ENCODE assay signal across 15 cellular contexts in the genomic region with DNA sequence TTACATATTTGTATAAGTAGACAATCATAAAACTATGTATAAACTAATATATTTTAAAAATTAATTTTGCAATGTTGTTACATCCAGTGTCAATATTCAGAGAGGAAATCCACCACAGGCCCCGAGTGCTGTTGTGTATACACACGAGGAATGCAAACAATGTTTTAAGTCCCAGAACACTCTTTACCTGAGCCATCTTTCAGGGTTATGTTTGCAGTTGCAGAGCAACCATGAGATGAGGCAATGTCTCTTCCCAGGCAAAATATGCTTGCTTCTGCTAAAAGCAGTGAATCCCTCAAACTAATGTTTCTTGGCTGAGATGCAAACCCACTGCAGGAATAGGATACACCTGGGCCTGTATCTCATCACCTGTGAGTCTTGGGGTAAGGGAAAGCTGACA.
DNase-seq lines count a peak whose midpoint lies in the region; ATAC-seq, FAIRE-seq and TF ChIP-seq lines count a peak whose summit lies in the region.
"Had no signal": no experiment of that assay in that cellular context is flagged by ENCODE, and none has a peak within 500 bp of the region (broad histone marks: within the 10 kb centered on the region; RNA-seq: fewer than 3 reads in every experiment).

No MANE protein-coding gene starts in this region.

- DNase-seq in LNCaP clone FGC (ENCODE audit: low read depth) = peak; percentile 48
- peak; percentile 40 for DNase-seq in choroid plexus epithelial cell (ENCODE audit: low read depth)
- peak; percentile 93 for DNase-seq in HepG2 (ENCODE audit: low spot score)
- DNase-seq in upper lobe of right lung = no peak
- no peak for DNase-seq in NCI-H526 treated with DMSO at 0.1 percent for 48 hours (lab: John Stamatoyannopoulos, UW)
- DNase-seq: CD4-positive, CD25-positive, alpha-beta regulatory T cell; DND-41; NCI-H1092 treated with DMSO at 0.1 percent for 48 hours; NCI-H1436 treated with DMSO at 0.1 percent for 48 hours; NCI-H1930; NCI-H748 treated with DMSO at 0.1 percent for 48 hours had no signal

- ATAC-seq in HepG2 (peak; percentile 100), upper lobe of right lung (peak; percentile 42), HG03108 (IDR thresholded peaks at IDR 0.05; ENCODE audit: unreplicated experiment) (no peak), GM21576 (IDR thresholded peaks at IDR 0.05; ENCODE audit: unreplicated experiment) (no peak), GM18873 (IDR thresholded peaks at IDR 0.05; ENCODE audit: low FRiP score, unreplicated experiment) (no peak)
- ATAC-seq: GM12878 had no signal

- H3K4me2 ChIP-seq in HepG2 (ENCODE audit: low read depth, low read length) = peak overlapping the region; percentile 34

- H3K36me3 ChIP-seq in HepG2 (replicated peaks in 1 of 2; ENCODE audit: control insufficient read depth in 1 of 2, insufficient read depth in 2 of 2, low read length in 2 of 2) (peaks cover 2 to 34% of the 10 kb centered on the region in 2 experiments), upper lobe of right lung (no peaks in the 10 kb centered on the region)

- no peaks in the 10 kb centered on the region for H3K27me3 ChIP-seq in HepG2 (ENCODE audit: control insufficient read depth in 1 of 2, insufficient read depth in 2 of 2, low read length in 2 of 2)
- no peaks in the 10 kb centered on the region for H3K27me3 ChIP-seq in upper lobe of right lung

- CTCF ChIA-PET in HepG2 (lab: Yijun Ruan, JAX; ENCODE audit: low intra/inter-chr PET ratio, low total read pairs) = no interaction called here

- no TSS peak for BruUV-seq in HepG2 (replicated peaks; lab: Mats Ljungman, UMichigan)

- H4K20me1 ChIP-seq in HepG2 (ENCODE audit: insufficient read depth, low read length) = peaks cover 4% of the 10 kb centered on the region

- no peak overlapping the region for H3K9ac ChIP-seq in HepG2 (ENCODE audit: insufficient read depth, low read depth, low read length)

- no peak overlapping the region for H2AFZ ChIP-seq in HepG2 (ENCODE audit: low read length)

- H3K4me3 ChIP-seq in LNCaP clone FGC (ENCODE audit: low read depth, low read length) = no peak overlapping the region
- H3K4me3 ChIP-seq in choroid plexus epithelial cell (ENCODE audit: low read depth, low read length) = no peak overlapping the region
- no peak overlapping the region; a peak in 1 of 6 replicates for H3K4me3 ChIP-seq in HepG2 (replicated peaks in 1 of 3; ENCODE audit: insufficient read depth in 1 of 3, low read depth in 2 of 3, low read length in 3 of 3)
- H3K4me3 ChIP-seq in upper lobe of right lung = no peak overlapping the region
- H3K4me3 ChIP-seq: GM12878 had no signal

- TF ChIP-seq POLR2A in HepG2 (IDR thresholded peaks at IDR 0.05; ENCODE audit: insufficient read depth in 1 of 2, low read depth in 2 of 2, low read length in 2 of 2) = no peak

- H3K4me1 ChIP-seq in HepG2 (ENCODE audit: insufficient read depth, low read length) (peaks cover 40% of the 10 kb centered on the region), upper lobe of right lung (no peaks in the 10 kb centered on the region)

- H3K9me3 ChIP-seq in HepG2 (ENCODE audit: low read length) = no peaks in the 10 kb centered on the region
- no peaks in the 10 kb centered on the region for H3K9me3 ChIP-seq in upper lobe of right lung

- H3K27ac ChIP-seq in HepG2 (ENCODE audit: extremely low read length, insufficient read depth, low read length) (peak overlapping the region; percentile 60), upper lobe of right lung (no peak overlapping the region)

- POLR2A ChIA-PET in HepG2 (lab: Yijun Ruan, JAX) = no interaction called here

- TF ChIP-seq CTCF in LNCaP clone FGC (IDR thresholded peaks at IDR 0.05; ENCODE audit: control insufficient read depth, extremely low read depth, insufficient read depth) (no peak), choroid plexus epithelial cell (conservative IDR thresholded peaks at IDR 0.05; ENCODE audit: low read depth, low read length) (no peak), HepG2 (CRISPR knock-in tag; IDR thresholded peaks at IDR 0.05) (no peak), upper lobe of right lung (IDR thresholded peaks at IDR 0.05) (no peak)

- TF ChIP-seq EP300 in HepG2 (IDR thresholded peaks at IDR 0.05; ENCODE audit: low read depth in 2 of 2, low read length in 2 of 2) = peak; percentile 25 to 86; a peak in 3 of 4 replicates
- 0 out of 2 replicates have a peak, but pooled peaks have one; percentile 53 for TF ChIP-seq EP300 in HepG2 (CRISPR knock-in tag; IDR thresholded peaks at IDR 0.05; ENCODE audit: borderline replicate concordance)

- in situ Hi-C loops in HepG2 (cut with HindIII; ENCODE audit: extremely low pct_ligation_motif_present, low pct_unique_long_range_greater_than_20kb) = no loop called here

- 0% methylated on average over 2 of the region's 2 CpGs for WGBS in HepG2 (ENCODE audit: low lambda C conversion rate)

- intact Hi-C loops in HepG2 (cut with micrococcal nuclease; ENCODE audit: unreplicated experiment) (no loop called here), upper lobe of right lung (cut with DNase I) (no loop called here)

- FAIRE-seq in HepG2 (lab: Jason Lieb, UNC) = peak; percentile 96
- FAIRE-seq: GM12878 had no signal

- peaks cover 6% of the 10 kb centered on the region for H3K79me2 ChIP-seq in HepG2 (ENCODE audit: insufficient read depth, low read length)

- no peak for TF ChIP-seq RAD21 in HepG2 (CRISPR knock-in tag; IDR thresholded peaks at IDR 0.05)

TF ChIP-seq in HepG2, 621 proteins besides CTCF, POLR2A, EP300 and RAD21 (continues in another document):
- TF ChIP-seq ZNF792 (CRISPR knock-in tag; IDR thresholded peaks at IDR 0.05) (peak; percentile 85; the same call in 1 of the 2 replicates), NR1H2 (CRISPR knock-in tag; IDR thresholded peaks at IDR 0.05; ENCODE audit: borderline replicate concordance, low read depth) (no peak), POLR2G (IDR thresholded peaks at IDR 0.05; ENCODE audit: low read depth, low read length) (no peak), ZNF770 (CRISPR knock-in tag; IDR thresholded peaks at IDR 0.05) (no peak), ESRRA (CRISPR knock-in tag; IDR thresholded peaks at IDR 0.05; ENCODE audit: low read depth) (no peak), SRSF1 (optimal IDR thresholded peaks at IDR 0.05; ENCODE audit: low read depth, low read length) (no peak), ZFP62 (CRISPR knock-in tag; IDR thresholded peaks at IDR 0.05) (no peak), MLLT10 (CRISPR knock-in tag; IDR thresholded peaks at IDR 0.05) (no peak), DNMT3B (CRISPR knock-in tag; conservative IDR thresholded peaks at IDR 0.05) (no peak), ATF2 (CRISPR knock-in tag; IDR thresholded peaks at IDR 0.05) (peak; percentile 80; the same call in 1 of the 2 replicates), ZNF235 (CRISPR knock-in tag; IDR thresholded peaks at IDR 0.05; ENCODE audit: borderline replicate concordance) (no peak), ZNF605 (CRISPR knock-in tag; IDR thresholded peaks at IDR 0.05) (no peak), ELF3 (CRISPR knock-in tag; IDR thresholded peaks at IDR 0.05) (peak; percentile 69), ATF3 (CRISPR knock-in tag; IDR thresholded peaks at IDR 0.05) (peak; percentile 86), GATAD2A (CRISPR knock-in tag; IDR thresholded peaks at IDR 0.05) (peak; percentile 97), MZF1 (CRISPR knock-in tag; IDR thresholded peaks at IDR 0.05; ENCODE audit: borderline replicate concordance) (no peak), TAF15 (IDR thresholded peaks at IDR 0.05; ENCODE audit: low read depth, low read length, poor library complexity, severe bottlenecking) (no peak), ZNF350 (CRISPR knock-in tag; IDR thresholded peaks at IDR 0.05; ENCODE audit: borderline replicate concordance, low read depth) (no peak)
- TF ChIP-seq, protein P1, sequence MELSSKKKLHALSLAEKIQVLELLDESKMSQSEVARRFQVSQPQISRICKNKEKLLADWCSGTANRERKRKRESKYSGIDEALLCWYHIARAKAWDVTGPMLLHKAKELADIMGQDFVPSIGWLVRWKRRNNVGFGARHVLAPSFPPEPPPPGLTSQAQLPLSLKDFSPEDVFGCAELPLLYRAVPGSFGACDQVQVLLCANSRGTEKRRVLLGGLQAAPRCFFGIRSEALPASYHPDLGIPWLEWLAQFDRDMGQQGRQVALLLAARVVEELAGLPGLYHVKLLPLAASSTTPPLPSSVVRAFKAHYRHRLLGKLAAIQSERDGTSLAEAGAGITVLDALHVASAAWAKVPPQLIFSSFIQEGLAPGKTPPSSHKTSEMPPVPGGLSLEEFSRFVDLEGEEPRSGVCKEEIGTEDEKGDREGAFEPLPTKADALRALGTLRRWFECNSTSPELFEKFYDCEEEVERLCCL (CRISPR knock-in tag; IDR thresholded peaks at IDR 0.05; ENCODE audit: borderline replicate concordance) = no peak

Comparison
In these comparisons a context has a peak if more than half of its experiments do, and no peak if none do; other contexts are left out.
1. DNase-seq: peak in LNCaP clone FGC (single experiment), choroid plexus epithelial cell (single experiment) and HepG2 (single experiment); none in upper lobe of right lung (single experiment) and NCI-H526 treated with DMSO at 0.1 percent for 48 hours (single experiment).
2. ATAC-seq: peak in HepG2 (single experiment) and upper lobe of right lung (single experiment); none in HG03108 (single experiment), GM21576 (single experiment) and GM18873 (single experiment).